ENCODE assay signal across 15 cellular contexts in genomic region chr17:73760186-73760758, GRCh38.
DNase-seq lines count a peak whose midpoint lies in the region; ATAC-seq and TF ChIP-seq lines count a peak whose summit lies in the region.
"Had no signal": no experiment of that assay in that cellular context is flagged by ENCODE, and none has a peak within 500 bp of the region (broad histone marks: within the 10 kb centered on the region; RNA-seq: fewer than 3 reads in every experiment).

No MANE protein-coding gene starts in this region.

- no peak for TF ChIP-seq EP300 in upper lobe of left lung (IDR thresholded peaks at IDR 0.05)

- H3K9me3 Mint-ChIP-seq in nephron progenitor cell, result no peaks in the 10 kb centered on the region
- no peaks in the 10 kb centered on the region for H3K9me3 Mint-ChIP-seq in activated naive CD4-positive, alpha-beta T cell treated with anti-CD3 and anti-CD28 coated beads, Interleukin-2, amount 50 U/mL, for 72 hours

- peaks cover 33% of the 10 kb centered on the region for H3K27me3 Mint-ChIP-seq in nephron progenitor cell (ENCODE audit: low read depth, poor library complexity)

- ATAC-seq in Right ventricle myocardium superior (ENCODE audit: poor library complexity) (peak; percentile 23), Right ventricle myocardium inferior (no peak), upper lobe of left lung (ENCODE audit: low FRiP score in 2 of 2) (no peak)
- ATAC-seq in activated naive CD4-positive, alpha-beta T cell treated with anti-CD3 and anti-CD28 coated beads, Interleukin-2, amount 50 U/mL, for 72 hours, result no peak

- no peak overlapping the region for H3K27ac Mint-ChIP-seq in nephron progenitor cell
- no peak overlapping the region for H3K27ac Mint-ChIP-seq in activated naive CD4-positive, alpha-beta T cell treated with anti-CD3 and anti-CD28 coated beads, Interleukin-2, amount 50 U/mL, for 72 hours
- H3K27ac Mint-ChIP-seq: HFFc6 had no signal

- peaks cover 28% of the 10 kb centered on the region for H3K4me1 Mint-ChIP-seq in nephron progenitor cell

- H3K27me3 ChIP-seq in upper lobe of left lung, result no peaks in the 10 kb centered on the region
- H3K27me3 ChIP-seq: brain microvascular endothelial cell, thyroid gland had no signal

- H3K36me3 ChIP-seq in upper lobe of left lung, result no peaks in the 10 kb centered on the region
- H3K36me3 ChIP-seq: brain microvascular endothelial cell, SJSA1, thyroid gland had no signal

- TF ChIP-seq POLR2A in upper lobe of left lung (IDR thresholded peaks at IDR 0.05), result no peak

- TF ChIP-seq CTCF in nephron progenitor cell (IDR thresholded peaks at IDR 0.05) (no peak), upper lobe of left lung (IDR thresholded peaks at IDR 0.05) (no peak)

- no peaks in the 10 kb centered on the region for H3K4me1 ChIP-seq in upper lobe of left lung
- H3K4me1 ChIP-seq: SJSA1, thyroid gland had no signal

- H3K4me3 Mint-ChIP-seq in nephron progenitor cell, result no peak overlapping the region
- H3K4me3 Mint-ChIP-seq: HFFc6 had no signal

- H3K9me3 ChIP-seq in upper lobe of left lung, result no peaks in the 10 kb centered on the region
- H3K9me3 ChIP-seq: SJSA1, thyroid gland had no signal

- intact Hi-C loops in Right ventricle myocardium superior (cut with DNase I), result no loop called here
- intact Hi-C loops in Right ventricle myocardium inferior (cut with DNase I), result loop anchor here (5.0 kb wide), 1 partner anchor 43 kb away; no protein-coding TSS in a partner anchor

- WGBS in upper lobe of left lung, 2 donors, result 65 to 82% methylated on average over 8 to 9 of the region's 10 CpGs

- DNase-seq in Right ventricle myocardium superior (no peak), Right ventricle myocardium inferior (ENCODE audit: missing footprints) (no peak), NCI-H1092 (lab: John Stamatoyannopoulos, UW) (peak; percentile 66), SK-MEL-5 (ENCODE audit: low read depth, low spot score) (peak; percentile 28), nephron progenitor cell (peak; percentile 32), upper lobe of left lung (no peak), UCSD-AML1 (lab: John Stamatoyannopoulos, UW; ENCODE audit: unreplicated experiment) (no peak)
- DNase-seq in activated naive CD4-positive, alpha-beta T cell treated with anti-CD3 and anti-CD28 coated beads, Interleukin-2, amount 50 U/mL, for 72 hours (ENCODE audit: low spot score in 2 of 2), result no peak
- DNase-seq: activated naive CD4-positive, alpha-beta T cell treated with Interleukin-2 at 50 U/mL for 16 hours; brain microvascular endothelial cell; effector CD4-positive, alpha-beta T cell; HFFc6; NCI-H1048; thyroid gland had no signal

- in situ Hi-C loops in SK-MEL-5 (cut with HindIII; ENCODE audit: low pct_unique_long_range_greater_than_20kb, low sequenced_read_pairs), result no loop called here

- H3K27ac ChIP-seq in upper lobe of left lung, result no peak overlapping the region
- H3K27ac ChIP-seq: brain microvascular endothelial cell, SJSA1, thyroid gland had no signal

- no peak overlapping the region for H3K4me3 ChIP-seq in upper lobe of left lung
- H3K4me3 ChIP-seq: SJSA1, thyroid gland had no signal

- H3K36me3 Mint-ChIP-seq in nephron progenitor cell (ENCODE audit: low read depth), result no peaks in the 10 kb centered on the region
- no peaks in the 10 kb centered on the region for H3K36me3 Mint-ChIP-seq in activated naive CD4-positive, alpha-beta T cell treated with anti-CD3 and anti-CD28 coated beads, Interleukin-2, amount 50 U/mL, for 72 hours

Comparison
In these comparisons a context has a peak if more than half of its experiments do, and no peak if none do; other contexts are left out.
1. DNase-seq: peak in NCI-H1092 (single experiment), SK-MEL-5 (single experiment) and nephron progenitor cell (single experiment); none in Right ventricle myocardium superior (single experiment), Right ventricle myocardium inferior (single experiment), upper lobe of left lung (0 of 2), activated naive CD4-positive, alpha-beta T cell treated with anti-CD3 and anti-CD28 coated beads, Interleukin-2, amount 50 U/mL, for 72 hours (0 of 2) and UCSD-AML1 (single experiment).